In the genomic region with DNA sequence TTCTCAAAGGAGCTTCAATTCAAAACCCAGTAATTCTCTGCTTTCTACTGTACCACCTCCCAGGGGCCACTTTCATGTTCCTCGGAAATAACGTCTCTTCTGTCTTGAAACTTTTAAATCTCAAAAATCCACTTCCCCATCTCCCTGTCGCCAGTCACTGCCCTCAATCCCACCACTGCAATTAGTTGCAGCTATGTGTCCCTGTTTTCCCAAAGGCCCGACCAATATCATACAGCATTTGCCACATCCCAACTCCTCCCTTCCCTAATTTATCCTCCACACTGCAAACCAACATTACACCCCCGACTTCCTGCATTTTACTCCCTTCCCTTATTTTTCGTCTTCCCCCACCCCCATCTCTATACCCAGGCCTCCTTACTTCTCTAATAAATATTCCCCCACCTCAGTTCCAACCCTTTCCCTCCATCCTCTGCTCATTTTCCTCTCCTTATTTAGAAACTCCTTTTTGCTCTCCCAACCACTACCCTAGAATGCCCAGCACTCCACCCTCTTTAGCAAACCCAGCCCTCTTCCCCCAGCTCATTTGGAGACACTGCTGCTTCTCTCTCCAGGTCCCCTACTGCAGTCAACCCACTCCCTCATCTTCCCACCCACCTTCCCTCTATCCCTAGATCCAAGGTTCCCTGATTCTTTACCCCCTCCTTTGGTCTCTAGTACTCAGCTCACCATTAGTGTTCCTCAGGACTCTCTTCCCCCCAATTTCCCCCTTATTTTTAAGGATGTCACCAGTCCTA, we compare ENCODE assay signal across 8 cellular contexts. TPM values are rescaled to one million over a fixed set of nuclear protein-coding genes. Genes with fewer than 3 reads are reported as not detected.
A peak's percentile ranks its signal among the peaks of the same experiment; 100 is the strongest.
DNase-seq lines count a peak whose midpoint lies in the region; ATAC-seq and TF ChIP-seq lines count a peak whose summit lies in the region.

No MANE protein-coding gene starts in this region.

- peak overlapping the region; percentile 82 for H3K4me3 Mint-ChIP-seq in CD8-positive, alpha-beta T cell
- peak overlapping the region; percentile 76 for H3K4me3 Mint-ChIP-seq in WTC11
- H3K4me3 Mint-ChIP-seq in nephron progenitor cell, result peak overlapping the region; percentile 94

- peak overlapping the region; percentile 73 for H3K27ac Mint-ChIP-seq in CD8-positive, alpha-beta T cell
- H3K27ac Mint-ChIP-seq in WTC11 (peak overlapping the region; percentile 64), nephron progenitor cell (peak overlapping the region; percentile 77)

- 5% methylated on average over 6 of the region's 6 CpGs for WGBS in HUES64

- intact Hi-C loops in CD8-positive, alpha-beta T cell (cut with DNase I, micrococcal nuclease), result loop anchor here (2.0 to 10.0 kb wide), 11 partner anchors 293 to 1823 kb away; a partner anchor contains a TSS

- peak overlapping the region; percentile 78 for H3K9ac ChIP-seq in HUES64 (ENCODE audit: low read depth, low read length)

- no peak for TF ChIP-seq CTCF in CD8-positive, alpha-beta T cell (IDR thresholded peaks at IDR 0.05)
- no peak for TF ChIP-seq CTCF in WTC11 (IDR thresholded peaks at IDR 0.05)
- no peak for TF ChIP-seq CTCF in nephron progenitor cell (IDR thresholded peaks at IDR 0.05)

- no peak for ATAC-seq in CD8-positive, alpha-beta T cell
- ATAC-seq in WTC11, result peak; percentile 14
- ATAC-seq in GM18517 (IDR thresholded peaks at IDR 0.05; ENCODE audit: unreplicated experiment), result no peak
- ATAC-seq in GM18519 (IDR thresholded peaks at IDR 0.05; ENCODE audit: low FRiP score, unreplicated experiment), result no peak
- ATAC-seq in HG03025 (IDR thresholded peaks at IDR 0.05; ENCODE audit: low FRiP score, unreplicated experiment), result no peak

- no peaks in the 10 kb centered on the region for H3K27me3 ChIP-seq in CD8-positive, alpha-beta T cell (ENCODE audit: insufficient read depth, low read length)
- H3K27me3 ChIP-seq in HUES64 (ENCODE audit: insufficient read depth, low read length), result no peaks in the 10 kb centered on the region

- no peaks in the 10 kb centered on the region for H3K36me3 ChIP-seq in CD8-positive, alpha-beta T cell (ENCODE audit: insufficient read depth, low read length)
- H3K36me3 ChIP-seq in HUES64 (ENCODE audit: insufficient read depth, low read length), result no peaks in the 10 kb centered on the region

- peak overlapping the region; percentile 47 for H3K4me3 ChIP-seq in CD8-positive, alpha-beta T cell (ENCODE audit: low read depth, low read length)
- H3K4me3 ChIP-seq in HUES64 (ENCODE audit: low read length), result peak overlapping the region; percentile 93

- CTCF ChIA-PET in CD8-positive, alpha-beta T cell (lab: Charles Lee), result interaction anchor here (1.1 to 5.0 kb wide), 3 partner anchors 9 to 66 kb away, joined by 3 to 42 read pairs (median 10); no protein-coding TSS in a partner anchor
- CTCF ChIA-PET in WTC11 (lab: Charles Lee), result interaction anchor here (0.6 to 4.9 kb wide), 9 partner anchors 9 to 326 kb away, joined by 3 to 63 read pairs (median 6); no protein-coding TSS in a partner anchor

- no peaks in the 10 kb centered on the region for H3K9me3 ChIP-seq in CD8-positive, alpha-beta T cell (ENCODE audit: low read length)
- H3K9me3 ChIP-seq in HUES64 (ENCODE audit: insufficient read depth, low read depth, low read length), result no peaks in the 10 kb centered on the region

- peak in 1 of 7 experiments; percentile 22 for DNase-seq in CD8-positive, alpha-beta T cell
- no peak for DNase-seq in WTC11 (ENCODE audit: low spot score)
- DNase-seq in fibroblast of the conjunctiva (ENCODE audit: low read depth), result peak; percentile 39
- peak; percentile 24 for DNase-seq in nephron progenitor cell

- peaks cover 53% of the 10 kb centered on the region for H3K4me1 Mint-ChIP-seq in CD8-positive, alpha-beta T cell (ENCODE audit: low read depth)
- H3K4me1 Mint-ChIP-seq in WTC11 (peaks cover 58% of the 10 kb centered on the region), nephron progenitor cell (peaks cover 56% of the 10 kb centered on the region)

- H3K9me3 Mint-ChIP-seq in CD8-positive, alpha-beta T cell, result no peaks in the 10 kb centered on the region
- no peaks in the 10 kb centered on the region for H3K9me3 Mint-ChIP-seq in WTC11
- H3K9me3 Mint-ChIP-seq in nephron progenitor cell, result no peaks in the 10 kb centered on the region

- POLR2A ChIA-PET in CD8-positive, alpha-beta T cell (lab: Charles Lee), result interaction anchor here (1.2 to 1.6 kb wide), 2 partner anchors 12 to 15 kb away, joined by 3 to 4 read pairs; no protein-coding TSS in a partner anchor
- POLR2A ChIA-PET in WTC11 (lab: Charles Lee), result interaction anchor here (0.5 to 0.8 kb wide), 4 partner anchors 13 to 367 kb away, joined by 3 to 6 read pairs (median 3); no protein-coding TSS in a partner anchor

- no peaks in the 10 kb centered on the region for H3K36me3 Mint-ChIP-seq in CD8-positive, alpha-beta T cell
- H3K36me3 Mint-ChIP-seq in WTC11 (no peaks in the 10 kb centered on the region), nephron progenitor cell (ENCODE audit: low read depth) (no peaks in the 10 kb centered on the region)

- H3K4me1 ChIP-seq in CD8-positive, alpha-beta T cell (ENCODE audit: insufficient read depth, low read length), result peaks cover 33% of the 10 kb centered on the region
- H3K4me1 ChIP-seq in HUES64 (ENCODE audit: insufficient read depth, low read length), result peaks cover 56% of the 10 kb centered on the region

- peak overlapping the region; percentile 11 for H3K27ac ChIP-seq in CD8-positive, alpha-beta T cell (ENCODE audit: low read depth, low read length)
- peak overlapping the region; percentile 42; the same call in 1 of the 2 replicates for H3K27ac ChIP-seq in HUES64 (ENCODE audit: low read depth, low read length)

- H3K27me3 Mint-ChIP-seq in CD8-positive, alpha-beta T cell (ENCODE audit: low read depth), result peaks cover 5% of the 10 kb centered on the region
- H3K27me3 Mint-ChIP-seq in WTC11 (ENCODE audit: low read depth), result peaks cover 4% of the 10 kb centered on the region; the same call in 1 of the 2 replicates
- peaks cover 7% of the 10 kb centered on the region for H3K27me3 Mint-ChIP-seq in nephron progenitor cell (ENCODE audit: low read depth, poor library complexity)

TF ChIP-seq in WTC11, 78 proteins besides CTCF, POLR2A, EP300 and RAD21:
- TF ChIP-seq, protein P1, sequence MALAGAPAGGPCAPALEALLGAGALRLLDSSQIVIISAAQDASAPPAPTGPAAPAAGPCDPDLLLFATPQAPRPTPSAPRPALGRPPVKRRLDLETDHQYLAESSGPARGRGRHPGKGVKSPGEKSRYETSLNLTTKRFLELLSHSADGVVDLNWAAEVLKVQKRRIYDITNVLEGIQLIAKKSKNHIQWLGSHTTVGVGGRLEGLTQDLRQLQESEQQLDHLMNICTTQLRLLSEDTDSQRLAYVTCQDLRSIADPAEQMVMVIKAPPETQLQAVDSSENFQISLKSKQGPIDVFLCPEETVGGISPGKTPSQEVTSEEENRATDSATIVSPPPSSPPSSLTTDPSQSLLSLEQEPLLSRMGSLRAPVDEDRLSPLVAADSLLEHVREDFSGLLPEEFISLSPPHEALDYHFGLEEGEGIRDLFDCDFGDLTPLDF (CRISPR knock-in tag; IDR thresholded peaks at IDR 0.05), result no peak

RNA-seq across cellular contexts. Expression of a gene that starts 1.1 kb away (rescaled TPM):
- total RNA-seq in CD8-positive, alpha-beta T cell, result 10 to 100 TPM; 12.5 to 18.2 TPM
- 99.4 TPM for polyA plus RNA-seq in HUES64 (2013, experiment 1 of 2)
- 94.5 TPM for polyA plus RNA-seq in HUES64 (2013, experiment 2 of 2)
- 96.1 to 116 TPM (median 102 TPM) in 3 replicates for total RNA-seq in WTC11 (2021)

RNA-seq across cellular contexts. Expression of a gene that starts 52.1 kb away (rescaled TPM):
- total RNA-seq in CD8-positive, alpha-beta T cell, result not detected
- polyA plus RNA-seq in HUES64 (2013, experiment 1 of 2), result 148 TPM
- polyA plus RNA-seq in HUES64 (2013, experiment 2 of 2), result 165 TPM
- total RNA-seq in WTC11 (2021), result 146 to 153 TPM (median 150 TPM) in 3 replicates

Comparison
In these comparisons a context has a peak if more than half of its experiments do, and no peak if none do; other contexts are left out.
1. RNA of a gene that starts 52.1 kb away (total RNA-seq): 146 to 153 TPM in WTC11; not detected in CD8-positive, alpha-beta T cell; every median in the first group is over 100 times any median in the second.
2. Peak in every context shown above with its lines, with median percentiles within 50 percentile points of each other: H3K27ac Mint-ChIP-seq and H3K4me3 Mint-ChIP-seq.